Comparison of ENCODE assay signal across 16 cellular contexts in genomic region chr21:45985471-45986315, GRCh38. TPM values are rescaled to one million over a fixed set of nuclear protein-coding genes. Genes with fewer than 3 reads are reported as not detected.
A peak's percentile ranks its signal among the peaks of the same experiment; 100 is the strongest.
DNase-seq lines count a peak whose midpoint lies in the region; ATAC-seq and TF ChIP-seq lines count a peak whose summit lies in the region.
"Had no signal": no experiment of that assay in that cellular context is flagged by ENCODE, and none has a peak within 500 bp of the region (broad histone marks: within the 10 kb centered on the region; RNA-seq: fewer than 3 reads in every experiment).

No MANE protein-coding gene starts in this region.

- DNase-seq in activated naive CD8-positive, alpha-beta T cell treated with anti-CD3 and anti-CD28 coated beads, Interleukin-2, amount 10 ng/mL, durations not matched to agents 7 days and 5 days: peak; percentile 22
- DNase-seq in activated naive CD8-positive, alpha-beta T cell treated with anti-CD3 and anti-CD28 coated beads, Interleukin-2, amount 50 U/mL, for 24 hours: no peak
- no peak for DNase-seq in esophagus muscularis mucosa (ENCODE audit: extremely low spot score)
- DNase-seq in uterus: peak; percentile 19 to 24
- no peak for DNase-seq in activated gamma-delta T cell treated with Interleukin-2 at 50 U/mL for 16 hours
- DNase-seq in progenitor cell of endocrine pancreas (ENCODE audit: low spot score, unreplicated experiment): no peak
- DNase-seq in effector memory CD8-positive, alpha-beta T cell: no peak
- DNase-seq: AML-193, cerebellar nuclear complex, DND-41, erythroblast, H9, SK-N-SH, trophoblast cell had no signal

- no peak for TF ChIP-seq EP300 in esophagus muscularis mucosa (IDR thresholded peaks at IDR 0.05)

- H3K36me3 Mint-ChIP-seq in activated naive CD8-positive, alpha-beta T cell treated with anti-CD3 and anti-CD28 coated beads, Interleukin-2, amount 10 ng/mL, durations not matched to agents 7 days and 5 days: no peaks in the 10 kb centered on the region
- H3K36me3 Mint-ChIP-seq in activated naive CD8-positive, alpha-beta T cell treated with anti-CD3 and anti-CD28 coated beads, Interleukin-2, amount 50 U/mL, for 24 hours (ENCODE audit: low read depth): peaks cover 4% of the 10 kb centered on the region
- peaks cover 12% of the 10 kb centered on the region for H3K36me3 Mint-ChIP-seq in progenitor cell of endocrine pancreas (ENCODE audit: insufficient read depth)
- H3K36me3 Mint-ChIP-seq in effector memory CD8-positive, alpha-beta T cell (ENCODE audit: insufficient read depth): peaks cover 4% of the 10 kb centered on the region

- 72% methylated on average over 32 of the region's 37 CpGs for WGBS in esophagus muscularis mucosa

- H3K27me3 Mint-ChIP-seq in activated naive CD8-positive, alpha-beta T cell treated with anti-CD3 and anti-CD28 coated beads, Interleukin-2, amount 10 ng/mL, durations not matched to agents 7 days and 5 days: peaks cover 9% of the 10 kb centered on the region
- H3K27me3 Mint-ChIP-seq in activated naive CD8-positive, alpha-beta T cell treated with anti-CD3 and anti-CD28 coated beads, Interleukin-2, amount 50 U/mL, for 24 hours: peaks cover 3% of the 10 kb centered on the region
- no peaks in the 10 kb centered on the region for H3K27me3 Mint-ChIP-seq in progenitor cell of endocrine pancreas
- H3K27me3 Mint-ChIP-seq in effector memory CD8-positive, alpha-beta T cell: no peaks in the 10 kb centered on the region

- no peaks in the 10 kb centered on the region for H3K9me3 ChIP-seq in esophagus muscularis mucosa
- H3K9me3 ChIP-seq in muscle layer of duodenum (ENCODE audit: control insufficient read depth in 1 of 2, low read length in 2 of 2): no peaks in the 10 kb centered on the region
- H3K9me3 ChIP-seq in uterus: no peaks in the 10 kb centered on the region
- H3K9me3 ChIP-seq: SK-N-SH had no signal

- TF ChIP-seq CTCF in esophagus muscularis mucosa (IDR thresholded peaks at IDR 0.05): no peak
- TF ChIP-seq CTCF in uterus (IDR thresholded peaks at IDR 0.05): no peak
- no peak for TF ChIP-seq CTCF in progenitor cell of endocrine pancreas (IDR thresholded peaks at IDR 0.05; ENCODE audit: unreplicated experiment)

- peaks cover 39 to 66% (median 64%) of the 10 kb centered on the region in 4 donors for H3K36me3 ChIP-seq in esophagus muscularis mucosa
- peaks cover 3 to 49% of the 10 kb centered on the region in 2 donors for H3K36me3 ChIP-seq in muscle layer of duodenum (ENCODE audit: control insufficient read depth in 1 of 2, insufficient read depth in 2 of 2, low read length in 2 of 2)
- no peaks in the 10 kb centered on the region for H3K36me3 ChIP-seq in uterus

- peak overlapping the region; percentile 96 to 99 (median 97) for H3K27ac ChIP-seq in esophagus muscularis mucosa (replicated peaks in 1 of 4)
- peak overlapping the region; percentile 40 for H3K27ac ChIP-seq in muscle layer of duodenum (ENCODE audit: low read length)
- peak overlapping the region; percentile 90 to 96 for H3K27ac ChIP-seq in uterus

- peak overlapping the region; percentile 13 to 71 (median 19) for H3K4me3 ChIP-seq in esophagus muscularis mucosa
- peak overlapping the region in 1 of 2 donors; percentile 25 for H3K4me3 ChIP-seq in muscle layer of duodenum (ENCODE audit: low read depth in 1 of 2, low read length in 2 of 2)
- no peak overlapping the region for H3K4me3 ChIP-seq in uterus
- H3K4me3 ChIP-seq: GM12878 had no signal

- ATAC-seq in activated naive CD8-positive, alpha-beta T cell treated with anti-CD3 and anti-CD28 coated beads, Interleukin-2, amount 10 ng/mL, durations not matched to agents 7 days and 5 days (ENCODE audit: low read depth): no peak
- ATAC-seq in activated naive CD8-positive, alpha-beta T cell treated with anti-CD3 and anti-CD28 coated beads, Interleukin-2, amount 50 U/mL, for 24 hours: no peak
- no peak for ATAC-seq in effector memory CD8-positive, alpha-beta T cell (replicated peaks)
- ATAC-seq: GM12878 had no signal

- POLR2A ChIA-PET in activated naive CD8-positive, alpha-beta T cell treated with anti-CD3 and anti-CD28 coated beads, Interleukin-2, amount 10 ng/mL, durations not matched to agents 7 days and 5 days (lab: Charles Lee): interaction anchor here (0.7 kb wide), 1 partner anchor 110 kb away, joined by 3 read pairs; no protein-coding TSS in a partner anchor

- H3K4me3 Mint-ChIP-seq in activated naive CD8-positive, alpha-beta T cell treated with anti-CD3 and anti-CD28 coated beads, Interleukin-2, amount 10 ng/mL, durations not matched to agents 7 days and 5 days: no peak overlapping the region
- H3K4me3 Mint-ChIP-seq in activated naive CD8-positive, alpha-beta T cell treated with anti-CD3 and anti-CD28 coated beads, Interleukin-2, amount 50 U/mL, for 24 hours: no peak overlapping the region
- H3K4me3 Mint-ChIP-seq in progenitor cell of endocrine pancreas (ENCODE audit: low read depth): no peak overlapping the region
- H3K4me3 Mint-ChIP-seq in effector memory CD8-positive, alpha-beta T cell: no peak overlapping the region
- H3K4me3 Mint-ChIP-seq: H9 had no signal

- TF ChIP-seq POLR2A in esophagus muscularis mucosa (IDR thresholded peaks at IDR 0.05; ENCODE audit: low read depth) (no peak), uterus (IDR thresholded peaks at IDR 0.05) (no peak)

- no peak overlapping the region for H3K27ac Mint-ChIP-seq in activated naive CD8-positive, alpha-beta T cell treated with anti-CD3 and anti-CD28 coated beads, Interleukin-2, amount 10 ng/mL, durations not matched to agents 7 days and 5 days
- no peak overlapping the region for H3K27ac Mint-ChIP-seq in activated naive CD8-positive, alpha-beta T cell treated with anti-CD3 and anti-CD28 coated beads, Interleukin-2, amount 50 U/mL, for 24 hours
- H3K27ac Mint-ChIP-seq in progenitor cell of endocrine pancreas: no peak overlapping the region
- H3K27ac Mint-ChIP-seq in effector memory CD8-positive, alpha-beta T cell: no peak overlapping the region

- no peaks in the 10 kb centered on the region for H3K4me1 Mint-ChIP-seq in activated naive CD8-positive, alpha-beta T cell treated with anti-CD3 and anti-CD28 coated beads, Interleukin-2, amount 10 ng/mL, durations not matched to agents 7 days and 5 days
- no peaks in the 10 kb centered on the region for H3K4me1 Mint-ChIP-seq in activated naive CD8-positive, alpha-beta T cell treated with anti-CD3 and anti-CD28 coated beads, Interleukin-2, amount 50 U/mL, for 24 hours
- H3K4me1 Mint-ChIP-seq in progenitor cell of endocrine pancreas (ENCODE audit: low read depth): peaks cover 2% of the 10 kb centered on the region
- peaks cover 4 to 9% of the 10 kb centered on the region in 2 donors for H3K4me1 Mint-ChIP-seq in effector memory CD8-positive, alpha-beta T cell (ENCODE audit: low read depth in 2 of 2)

- H3K27me3 ChIP-seq in esophagus muscularis mucosa (no peaks in the 10 kb centered on the region), muscle layer of duodenum (ENCODE audit: low read depth, low read length) (no peaks in the 10 kb centered on the region), uterus (no peaks in the 10 kb centered on the region)

- H3K9me3 Mint-ChIP-seq in activated naive CD8-positive, alpha-beta T cell treated with anti-CD3 and anti-CD28 coated beads, Interleukin-2, amount 10 ng/mL, durations not matched to agents 7 days and 5 days: no peaks in the 10 kb centered on the region
- no peaks in the 10 kb centered on the region for H3K9me3 Mint-ChIP-seq in activated naive CD8-positive, alpha-beta T cell treated with anti-CD3 and anti-CD28 coated beads, Interleukin-2, amount 50 U/mL, for 24 hours
- H3K9me3 Mint-ChIP-seq in progenitor cell of endocrine pancreas (ENCODE audit: low read depth): no peaks in the 10 kb centered on the region
- H3K9me3 Mint-ChIP-seq in effector memory CD8-positive, alpha-beta T cell: no peaks in the 10 kb centered on the region
- H3K9me3 Mint-ChIP-seq: H9 had no signal

- H3K4me1 ChIP-seq in esophagus muscularis mucosa (peaks cover 30 to 81% (median 75%) of the 10 kb centered on the region in 4 donors), muscle layer of duodenum (ENCODE audit: control insufficient read depth in 1 of 2, insufficient read depth in 2 of 2, low read length in 2 of 2) (peaks cover 0 to 36% of the 10 kb centered on the region in 2 donors), uterus (peaks cover 0 to 6% of the 10 kb centered on the region in 2 donors)

- intact Hi-C loops in esophagus muscularis mucosa (cut with DNase I) (no loop called here), uterus (cut with DNase I; ENCODE audit: low total_unique reads) (no loop called here)

RNA-seq across cellular contexts. Expression of gene COL6A1, which starts 4.1 kb away (rescaled TPM):
- 1 to 10 TPM; 3.5 to 3.8 TPM for total RNA-seq in activated naive CD8-positive, alpha-beta T cell treated with anti-CD3 and anti-CD28 coated beads, Interleukin-2, amount 10 ng/mL, durations not matched to agents 7 days and 5 days
- total RNA-seq in esophagus muscularis mucosa: 1,000 to 10,000 TPM in 2 of 4 donors, 100 to 1,000 TPM in 2; 646 to 1,432 (median 1,078) TPM
- total RNA-seq in uterus: 1,000 to 10,000 TPM in 1 of 4 donors, 100 to 1,000 TPM in 3; 621 to 1,160 (median 804) TPM
- 135 and 137 TPM in 2 replicates for total RNA-seq in progenitor cell of endocrine pancreas

Comparison
In these comparisons a context has a peak if more than half of its experiments do, and no peak if none do; other contexts are left out.
1. DNase-seq: peak in activated naive CD8-positive, alpha-beta T cell treated with anti-CD3 and anti-CD28 coated beads, Interleukin-2, amount 10 ng/mL, durations not matched to agents 7 days and 5 days (single experiment) and uterus (2 of 2); none in activated naive CD8-positive, alpha-beta T cell treated with anti-CD3 and anti-CD28 coated beads, Interleukin-2, amount 50 U/mL, for 24 hours (single experiment), esophagus muscularis mucosa (single experiment), activated gamma-delta T cell treated with Interleukin-2 at 50 U/mL for 16 hours (single experiment), progenitor cell of endocrine pancreas (single experiment) and effector memory CD8-positive, alpha-beta T cell (0 of 3).
2. H3K27ac ChIP-seq: peak in every context shown above with its lines; median percentile 97 in esophagus muscularis mucosa; 93 in uterus; 40 in muscle layer of duodenum.
3. H3K4me3 ChIP-seq: peak in esophagus muscularis mucosa (4 of 4); none in uterus (0 of 2).
4. RNA of gene COL6A1, which starts 4.1 kb away (total RNA-seq): 646 to 1,432 TPM in esophagus muscularis mucosa, 621 to 1,160 TPM in uterus and 135 to 137 TPM in progenitor cell of endocrine pancreas; 3.5 to 3.8 TPM in activated naive CD8-positive, alpha-beta T cell treated with anti-CD3 and anti-CD28 coated beads, Interleukin-2, amount 10 ng/mL, durations not matched to agents 7 days and 5 days; every median in the first group is over 10 times any median in the second.